17 cellular contexts compared by ENCODE assay signal in the genomic region with DNA sequence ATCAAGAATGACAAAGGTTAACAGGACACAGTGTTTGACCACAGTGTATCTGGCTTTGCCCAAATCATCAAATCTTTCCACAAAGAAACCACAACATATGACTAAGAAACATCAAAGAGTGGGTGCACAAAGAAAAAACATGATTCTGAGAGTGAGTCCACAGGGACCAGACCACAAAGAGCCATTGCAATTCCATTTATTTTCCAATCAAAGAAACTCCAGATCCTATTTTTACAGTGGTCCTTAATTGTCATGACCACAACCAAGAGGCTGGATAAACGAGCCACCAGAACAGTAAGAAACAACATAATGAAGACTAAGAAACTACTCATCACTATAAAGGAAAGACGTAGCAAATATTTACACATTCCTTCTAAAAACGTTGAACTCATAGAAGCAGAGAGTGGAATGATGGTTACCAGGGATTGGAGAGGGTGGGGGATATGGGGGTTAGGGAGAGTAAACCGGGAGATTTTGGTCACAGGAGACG.
DNase-seq lines count a peak whose midpoint lies in the region; ATAC-seq and TF ChIP-seq lines count a peak whose summit lies in the region.
"Had no signal": no experiment of that assay in that cellular context is flagged by ENCODE, and none has a peak within 500 bp of the region (broad histone marks: within the 10 kb centered on the region; RNA-seq: fewer than 3 reads in every experiment).

No MANE protein-coding gene starts in this region.

- BruUV-seq in PC-3 (replicated peaks; lab: Mats Ljungman, UMichigan): no TSS peak

- WGBS in GM23248 (ENCODE audit: low coverage in 1 of 2, low lambda C conversion rate in 2 of 2, missing lambda C conversion rate in 2 of 2), 2 experiments: 70 to 71% methylated on average over 5 of the region's 5 CpGs
- whole genome bisulfite sequencing in H9 (ENCODE audit: extremely low coverage, insufficient read length, low lambda C conversion rate): no CpG with 5 or more reads among the region's 5 CpGs

- no peaks in the 10 kb centered on the region for H3K36me3 ChIP-seq in GM23248 (ENCODE audit: low read depth)
- H3K36me3 ChIP-seq in PC-3 (ENCODE audit: low read depth, low read length): no peaks in the 10 kb centered on the region
- H3K36me3 ChIP-seq: adrenal gland had no signal

- H3K4me1 ChIP-seq in GM23248 (ENCODE audit: insufficient read depth) (no peaks in the 10 kb centered on the region), PC-3 (ENCODE audit: insufficient read depth, low read length) (peaks cover 26% of the 10 kb centered on the region), H9 (ENCODE audit: insufficient read depth, low read length) (no peaks in the 10 kb centered on the region)
- H3K4me1 ChIP-seq: adrenal gland had no signal

- POLR2A ChIA-PET in PC-3 (lab: Charles Lee; ENCODE audit: unreplicated experiment): interaction anchor here (0.6 kb wide), 2 partner anchors 73 to 156 kb away, joined by 3 to 4 read pairs; no protein-coding TSS in a partner anchor

- no peaks in the 10 kb centered on the region; a peak in 1 of 4 replicates for H3K4me1 Mint-ChIP-seq in H9
- H3K4me1 Mint-ChIP-seq: activated CD4-positive, alpha-beta T cell treated with anti-CD3 and anti-CD28 coated beads for 36 hours had no signal

- in situ Hi-C loops in GM23248 (cut with MboI): no loop called here

- no peak overlapping the region for H3K9ac ChIP-seq in GM23248
- H3K9ac ChIP-seq in PC-3 (ENCODE audit: low read length): no peak overlapping the region
- H3K9ac ChIP-seq in H9 (ENCODE audit: extremely low read depth, insufficient read length, low read length): no peak overlapping the region

- no peaks in the 10 kb centered on the region for H3K9me3 Mint-ChIP-seq in H9
- H3K9me3 Mint-ChIP-seq: T-helper 1 cell treated with Interleukin-12 subunit alpha and Interleukin-12 subunit beta and Interleukin-4 antibody, amounts not matched to agents 30 μg/mL and 1 μg/mL, for 36 hours; type B pancreatic cell had no signal

- no peak overlapping the region for H2BK5ac ChIP-seq in H9 (ENCODE audit: insufficient read length, low read length)

- CTCF ChIA-PET in PC-3 (lab: Charles Lee): no interaction called here

- H3K4me3 Mint-ChIP-seq in H9: no peak overlapping the region
- H3K4me3 Mint-ChIP-seq: activated CD4-positive, alpha-beta T cell treated with anti-CD3 and anti-CD28 coated beads for 36 hours; T-helper 1 cell treated with Interleukin-12 subunit alpha and Interleukin-12 subunit beta and Interleukin-4 antibody, amounts not matched to agents 30 μg/mL and 1 μg/mL, for 36 hours; type B pancreatic cell had no signal

- H3K27me3 Mint-ChIP-seq in H9 (ENCODE audit: low read depth): no peaks in the 10 kb centered on the region
- H3K27me3 Mint-ChIP-seq: type B pancreatic cell had no signal

- no peak overlapping the region for H3K14ac ChIP-seq in H9 (ENCODE audit: insufficient read depth, low read length)

- H3K4me2 ChIP-seq in GM23248 (ENCODE audit: unreplicated experiment): no peak overlapping the region
- H3K4me2 ChIP-seq in PC-3 (ENCODE audit: low read length): peak overlapping the region; percentile 78
- H3K4me2 ChIP-seq in H9 (ENCODE audit: insufficient read depth, insufficient read length, low read length): no peak overlapping the region

- no peak overlapping the region for H3K4ac ChIP-seq in H9 (ENCODE audit: low read depth, low read length)

- no peak overlapping the region for H2BK120ac ChIP-seq in H9 (ENCODE audit: low read depth, low read length, poor library complexity, severe bottlenecking)

- H4K20me1 ChIP-seq in GM23248 (ENCODE audit: insufficient read depth) (no peaks in the 10 kb centered on the region), PC-3 (ENCODE audit: low read length) (peaks cover 3% of the 10 kb centered on the region; the same call in 1 of the 2 replicates), H9 (ENCODE audit: control insufficient read depth, insufficient read depth, insufficient read length) (no peaks in the 10 kb centered on the region)

- H3K9me3 ChIP-seq in GM23248 (ENCODE audit: low read depth) (no peaks in the 10 kb centered on the region), PC-3 (ENCODE audit: low read length) (no peaks in the 10 kb centered on the region), H9 (ENCODE audit: control insufficient read depth, low read depth, low read length) (no peaks in the 10 kb centered on the region)
- H3K9me3 ChIP-seq: adrenal gland had no signal

- no peak overlapping the region for H4K8ac ChIP-seq in H9 (replicated peaks; ENCODE audit: insufficient read length, low read depth, low read length)

- TF ChIP-seq CTCF in PC-3 (conservative IDR thresholded peaks at IDR 0.05; ENCODE audit: low read depth, low read length) (no peak), H9 (conservative IDR thresholded peaks at IDR 0.05) (no peak)

- no peak overlapping the region for H2AK5ac ChIP-seq in H9 (ENCODE audit: insufficient read length, low read length)

- no peak overlapping the region for H3K56ac ChIP-seq in H9 (ENCODE audit: insufficient read length, low read depth, low read length)

- H3K27ac ChIP-seq in GM23248: no peak overlapping the region
- peak overlapping the region; percentile 59 for H3K27ac ChIP-seq in PC-3 (ENCODE audit: low read length)
- no peak overlapping the region for H3K27ac ChIP-seq in H9 (ENCODE audit: insufficient read length, low read depth, low read length)
- H3K27ac ChIP-seq: adrenal gland, C4-2B had no signal

- no peak overlapping the region for H3K27ac Mint-ChIP-seq in H9
- H3K27ac Mint-ChIP-seq: activated CD4-positive, alpha-beta T cell treated with anti-CD3 and anti-CD28 coated beads for 36 hours; T-helper 1 cell treated with Interleukin-12 subunit alpha and Interleukin-12 subunit beta and Interleukin-4 antibody, amounts not matched to agents 30 μg/mL and 1 μg/mL, for 36 hours; type B pancreatic cell had no signal

- no peak overlapping the region for H4K5ac ChIP-seq in H9 (ENCODE audit: insufficient read length, low read depth, low read length)

- DNase-seq in GM23248: peak; percentile 21
- peak; percentile 76 for DNase-seq in PC-3
- DNase-seq in epidermal melanocyte (ENCODE audit: insufficient read length, low spot score): peak; percentile 27
- DNase-seq in renal cortical epithelial cell (ENCODE audit: low read depth): peak; percentile 89
- no peak for DNase-seq in NK-92 (lab: John Stamatoyannopoulos, UW; ENCODE audit: unreplicated experiment)
- DNase-seq in H9: no peak
- DNase-seq: activated CD4-positive, alpha-beta T cell treated with anti-CD3 and anti-CD28 coated beads for 36 hours; activated T-cell treated with anti-CD3 and anti-CD28 coated beads, Interleukin-2, amount 50 U/mL, for 1 hour; adrenal gland; effector CD8-positive, alpha-beta T cell; glutamatergic neuron; NCI-H1436 treated with DMSO at 0.1 percent for 48 hours; NCI-H446 treated with DMSO at 0.1 percent for 48 hours had no signal

- H3K9me2 ChIP-seq in GM23248 (ENCODE audit: insufficient read depth): no peaks in the 10 kb centered on the region
- H3K9me2 ChIP-seq in PC-3 (replicated peaks; ENCODE audit: low read length): no peaks in the 10 kb centered on the region

- H3K79me2 ChIP-seq in GM23248 (ENCODE audit: insufficient read depth) (no peaks in the 10 kb centered on the region), PC-3 (ENCODE audit: low read length) (no peaks in the 10 kb centered on the region), H9 (ENCODE audit: insufficient read depth, low read length) (no peaks in the 10 kb centered on the region)

- H3K27me3 ChIP-seq in GM23248 (replicated peaks; ENCODE audit: insufficient read depth) (peaks cover 10% of the 10 kb centered on the region; the same call in 1 of the 2 replicates), PC-3 (ENCODE audit: low read length) (no peaks in the 10 kb centered on the region), H9 (ENCODE audit: insufficient read depth, low read length) (no peaks in the 10 kb centered on the region)
- H3K27me3 ChIP-seq: adrenal gland had no signal

- intact Hi-C loops in PC-3 (cut with micrococcal nuclease): loop anchor here (1.0 to 10.0 kb wide), 2 partner anchors 12 to 495 kb away; no protein-coding TSS in a partner anchor

- H2AFZ ChIP-seq in GM23248 (no peak overlapping the region), PC-3 (ENCODE audit: low read length) (no peak overlapping the region), H9 (ENCODE audit: low read length) (no peak overlapping the region)

- H3K79me1 ChIP-seq in H9 (ENCODE audit: insufficient read depth, low read depth, low read length, poor library complexity, severe bottlenecking): no peaks in the 10 kb centered on the region

- no peak overlapping the region for H3K23ac ChIP-seq in H9 (ENCODE audit: insufficient read length, low read depth, low read length)

- H2BK12ac ChIP-seq in H9 (ENCODE audit: insufficient read length, low read depth, low read length): no peak overlapping the region

- H2BK15ac ChIP-seq in H9 (ENCODE audit: low read depth, low read length): no peak overlapping the region

- H3K4me3 ChIP-seq in GM23248: no peak overlapping the region
- H3K4me3 ChIP-seq in PC-3 (ENCODE audit: low read length): peak overlapping the region; percentile 46
- H3K4me3 ChIP-seq: adrenal gland had no signal

- no peaks in the 10 kb centered on the region for H3K23me2 ChIP-seq in H9 (ENCODE audit: insufficient read length, low read depth, low read length, poor library complexity, severe bottlenecking)

- no peak overlapping the region for H2BK20ac ChIP-seq in H9 (ENCODE audit: low read depth, low read length, poor library complexity, severe bottlenecking)

- H3F3A ChIP-seq in GM23248 (ENCODE audit: insufficient read depth) (no peaks in the 10 kb centered on the region), PC-3 (ENCODE audit: low read length, unreplicated experiment) (no peaks in the 10 kb centered on the region)

- no peak overlapping the region for H3K18ac ChIP-seq in H9 (ENCODE audit: insufficient read length, low read depth, low read length)

- H3T11ph ChIP-seq in H9 (ENCODE audit: low read length): no peak overlapping the region

- H4K91ac ChIP-seq in H9 (ENCODE audit: insufficient read length, low read depth, low read length): no peak overlapping the region

- ATAC-seq in PC-3 (peak; percentile 90), HG02588 (IDR thresholded peaks at IDR 0.05; ENCODE audit: unreplicated experiment) (no peak)
- ATAC-seq: activated CD4-positive, alpha-beta T cell treated with anti-CD3 and anti-CD28 coated beads for 36 hours had no signal

- peaks cover 0 to 5% (median 0%) of the 10 kb centered on the region in 3 experiments; a peak in 2 of 7 replicates for H3K36me3 Mint-ChIP-seq in H9 (ENCODE audit: insufficient read depth in 1 of 3, low read depth in 3 of 3)

Comparison
In these comparisons a context has a peak if more than half of its experiments do, and no peak if none do; other contexts are left out.
1. DNase-seq: peak in GM23248 (single experiment), PC-3 (single experiment), epidermal melanocyte (single experiment) and renal cortical epithelial cell (single experiment); none in NK-92 (single experiment) and H9 (single experiment).